Comparison of ENCODE assay signal across 1 cellular context in genomic region chr17:79839363-79840203, GRCh38.
TF ChIP-seq lines count a peak whose summit lies in the region.

CBX4 (minus strand) TSS chr17:79839440; CDS start chr17:79839251, 189 bp downstream.

TF ChIP-seq in K562, 482 proteins besides CTCF, POLR2A, EP300 and RAD21 (continued from another document and continues in another):
- TF ChIP-seq ZMIZ1 (IDR thresholded peaks at IDR 0.05; ENCODE audit: low read depth in 2 of 2, low read length in 2 of 2) (peak in 1 of 2 experiments; percentile 75; a peak in 2 of 4 replicates), MYNN (IDR thresholded peaks at IDR 0.05) (no peak), MYNN (CRISPR knock-in tag; IDR thresholded peaks at IDR 0.05) (no peak), RFX1 (IDR thresholded peaks at IDR 0.05) (no peak), GTF2E2 (tag; IDR thresholded peaks at IDR 0.05) (peak; percentile 87), BACH1 (tag; IDR thresholded peaks at IDR 0.05) (no peak), PPARD (CRISPR knock-in tag; IDR thresholded peaks at IDR 0.05) (no peak), PTRF (tag; IDR thresholded peaks at IDR 0.05) (no peak), ZFP91 (CRISPR knock-in tag; IDR thresholded peaks at IDR 0.05) (no peak), CEBPZ (IDR thresholded peaks at IDR 0.05; ENCODE audit: borderline replicate concordance, low read depth, low read length) (no peak), ZNF79 (CRISPR knock-in tag; IDR thresholded peaks at IDR 0.05; ENCODE audit: low read depth) (no peak), ZNF263 (CRISPR knock-in tag; IDR thresholded peaks at IDR 0.05; ENCODE audit: borderline replicate concordance) (0 out of 2 replicates have a peak, but pooled peaks have one; percentile 33), ZNF592 (IDR thresholded peaks at IDR 0.05) (peak; percentile 79), CBFA2T2 (conservative IDR thresholded peaks at IDR 0.05) (no peak), TARDBP (IDR thresholded peaks at IDR 0.05) (peak; percentile 95), FOXP4 (CRISPR knock-in tag; IDR thresholded peaks at IDR 0.05; ENCODE audit: borderline replicate concordance) (peak; percentile 91; the same call in 1 of the 2 replicates), ETV6 (IDR thresholded peaks at IDR 0.05; ENCODE audit: borderline replicate concordance in 1 of 2, low read depth in 2 of 2, low read length in 1 of 2) (no peak), ETV6 (CRISPR knock-in tag; IDR thresholded peaks at IDR 0.05; ENCODE audit: borderline replicate concordance) (0 out of 2 replicates have a peak, but pooled peaks have one; percentile 22), CLOCK (CRISPR knock-in tag; IDR thresholded peaks at IDR 0.05; ENCODE audit: borderline replicate concordance) (no peak), SNRNP70 (optimal IDR thresholded peaks at IDR 0.05; ENCODE audit: low read depth, low read length) (no peak), ZNF384 (IDR thresholded peaks at IDR 0.05; ENCODE audit: low read depth, low read length) (no peak), TEAD1 (CRISPR knock-in tag; IDR thresholded peaks at IDR 0.05) (peak in 1 of 2 experiments; percentile 24; a peak in 1 of 4 replicates), ZNF561 (CRISPR knock-in tag; conservative IDR thresholded peaks at IDR 0.05) (no peak), POLR2B (IDR thresholded peaks at IDR 0.05; ENCODE audit: low read depth, partially characterized antibody) (peak; percentile 83), HINFP (tag; conservative IDR thresholded peaks at IDR 0.05; ENCODE audit: low read depth) (no peak), MAFG (tag; conservative IDR thresholded peaks at IDR 0.05) (no peak), NKRF (IDR thresholded peaks at IDR 0.05; ENCODE audit: borderline replicate concordance) (no peak), ETV1 (tag; conservative IDR thresholded peaks at IDR 0.05; ENCODE audit: low read depth) (peak; percentile 78), ZNF707 (CRISPR knock-in tag; conservative IDR thresholded peaks at IDR 0.05) (no peak), SMARCB1 (IDR thresholded peaks at IDR 0.05; ENCODE audit: insufficient read length, low read depth) (no peak), BRD9 (IDR thresholded peaks at IDR 0.05; ENCODE audit: low read depth, partially characterized antibody) (no peak), PATZ1 (CRISPR knock-in tag; IDR thresholded peaks at IDR 0.05; ENCODE audit: borderline replicate concordance) (no peak), MEF2A (IDR thresholded peaks at IDR 0.05; ENCODE audit: control insufficient read depth, low read depth, low read length) (peak; percentile 30; the same call in 1 of the 2 replicates)
